Comparison of ENCODE assay signal across 20 cellular contexts in the genomic region with DNA sequence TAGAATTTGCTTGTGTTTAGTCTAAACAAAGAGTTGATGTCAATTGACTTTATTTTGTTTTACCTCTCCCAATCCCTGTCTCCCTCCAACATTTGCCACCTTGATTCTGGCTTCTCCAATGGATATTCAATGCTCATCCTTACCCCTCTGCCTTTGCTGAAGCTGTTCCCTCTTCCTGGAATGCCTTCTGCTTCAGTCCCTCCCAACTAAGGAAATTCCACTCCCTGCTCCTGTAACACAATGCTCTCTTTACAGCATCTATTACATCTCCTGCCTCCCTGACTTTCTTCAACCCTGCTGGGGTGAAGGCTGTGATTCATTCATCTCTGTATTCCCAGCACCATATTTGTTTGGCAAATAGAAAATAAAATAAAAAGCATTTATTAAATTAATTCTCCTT. TPM values are rescaled to one million over a fixed set of nuclear protein-coding genes. Genes with fewer than 3 reads are reported as not detected.
DNase-seq lines count a peak whose midpoint lies in the region; ATAC-seq lines count a peak whose summit lies in the region.
"Had no signal": no experiment of that assay in that cellular context is flagged by ENCODE, and none has a peak within 500 bp of the region (broad histone marks: within the 10 kb centered on the region; RNA-seq: fewer than 3 reads in every experiment).

No MANE protein-coding gene starts in this region.

- no peak overlapping the region for H3K9ac ChIP-seq in mesendoderm (ENCODE audit: low read length)

- no peak overlapping the region for H3K23ac ChIP-seq in mesendoderm (ENCODE audit: low read length)

- no peaks in the 10 kb centered on the region for H3K27me3 ChIP-seq in mesendoderm (ENCODE audit: insufficient read depth, low read length, poor library complexity)

- H2BK5ac ChIP-seq in mesendoderm (ENCODE audit: low read length) = no peak overlapping the region

- no peaks in the 10 kb centered on the region for H3K36me3 ChIP-seq in mesendoderm (ENCODE audit: control insufficient read depth, insufficient read depth, low read length)
- H3K36me3 ChIP-seq: HAP-1 had no signal

- no peaks in the 10 kb centered on the region for H3K79me1 ChIP-seq in mesendoderm (ENCODE audit: low read length)

- no peak overlapping the region for H3K27ac ChIP-seq in mesendoderm (ENCODE audit: low read depth, low read length)
- H3K27ac ChIP-seq: 22Rv1, A549, C4-2B had no signal

- H3K4me3 ChIP-seq in mesendoderm (ENCODE audit: low read length) = no peak overlapping the region
- H3K4me3 ChIP-seq: A549, GM12878, HAP-1 had no signal

- H3K4me2 ChIP-seq in mesendoderm (ENCODE audit: low read length) = no peak overlapping the region
- H3K4me2 ChIP-seq: A549 had no signal

- H3K56ac ChIP-seq in mesendoderm (ENCODE audit: low read length) = no peak overlapping the region

- no peaks in the 10 kb centered on the region for H3K79me2 ChIP-seq in mesendoderm (ENCODE audit: control insufficient read depth, insufficient read depth, low read length)

- ATAC-seq in GM21825 (IDR thresholded peaks at IDR 0.05; ENCODE audit: unreplicated experiment) (no peak), GM21360 (IDR thresholded peaks at IDR 0.05; ENCODE audit: unreplicated experiment) (no peak)
- ATAC-seq: A549, GM12878 had no signal

- no peak overlapping the region for H3K4ac ChIP-seq in mesendoderm (ENCODE audit: low read depth, low read length)

- H4K5ac ChIP-seq in mesendoderm (ENCODE audit: low read length) = no peak overlapping the region

- no peak overlapping the region for H2AK5ac ChIP-seq in mesendoderm (ENCODE audit: low read length)

- no peaks in the 10 kb centered on the region for H3K4me1 ChIP-seq in mesendoderm (ENCODE audit: control insufficient read depth, low read depth, low read length)
- H3K4me1 ChIP-seq: A549, Caco-2, HAP-1 had no signal

- H3K18ac ChIP-seq in mesendoderm (ENCODE audit: low read length) = no peak overlapping the region

- H2BK15ac ChIP-seq in mesendoderm (replicated peaks; ENCODE audit: low read depth) = no peak overlapping the region

- no peak overlapping the region for H4K8ac ChIP-seq in mesendoderm (ENCODE audit: low read depth, low read length)

- no peak overlapping the region for H2BK120ac ChIP-seq in mesendoderm (ENCODE audit: low read depth, low read length)

- DNase-seq in NCI-H82 (lab: John Stamatoyannopoulos, UW) (peak; percentile 17), NCI-H82 treated with DMSO at 0.1 percent for 48 hours (lab: John Stamatoyannopoulos, UW; ENCODE audit: unreplicated experiment) (no peak), iPS DF 19.7 (ENCODE audit: low read depth, low spot score) (peak; percentile 12), mesendoderm (peak; percentile 32), SHP77 treated with DMSO at 0.1 percent for 48 hours (lab: John Stamatoyannopoulos, UW) (no peak), D341Med (ENCODE audit: low spot score) (no peak)
- DNase-seq: AML-193; Caco-2; CD4-positive, alpha-beta T cell; DND-41; EL; GOT3 had no signal

RNA-seq across cellular contexts. Expression of a gene that starts 34.5 kb away (rescaled TPM):
- 8.4 TPM for polyA plus RNA-seq in mesendoderm (2013, experiment 1 of 2)
- 9.7 TPM for polyA plus RNA-seq in mesendoderm (2013, experiment 2 of 2)
- polyA plus RNA-seq: A549, BJ, GM12878 had no signal

Comparison
In these comparisons a context has a peak if more than half of its experiments do, and no peak if none do; other contexts are left out.
1. DNase-seq: peak in NCI-H82 (single experiment), iPS DF 19.7 (single experiment) and mesendoderm (single experiment); none in NCI-H82 treated with DMSO at 0.1 percent for 48 hours (single experiment), SHP77 treated with DMSO at 0.1 percent for 48 hours (single experiment) and D341Med (single experiment).